8 cellular contexts compared by ENCODE assay signal in the genomic region with DNA sequence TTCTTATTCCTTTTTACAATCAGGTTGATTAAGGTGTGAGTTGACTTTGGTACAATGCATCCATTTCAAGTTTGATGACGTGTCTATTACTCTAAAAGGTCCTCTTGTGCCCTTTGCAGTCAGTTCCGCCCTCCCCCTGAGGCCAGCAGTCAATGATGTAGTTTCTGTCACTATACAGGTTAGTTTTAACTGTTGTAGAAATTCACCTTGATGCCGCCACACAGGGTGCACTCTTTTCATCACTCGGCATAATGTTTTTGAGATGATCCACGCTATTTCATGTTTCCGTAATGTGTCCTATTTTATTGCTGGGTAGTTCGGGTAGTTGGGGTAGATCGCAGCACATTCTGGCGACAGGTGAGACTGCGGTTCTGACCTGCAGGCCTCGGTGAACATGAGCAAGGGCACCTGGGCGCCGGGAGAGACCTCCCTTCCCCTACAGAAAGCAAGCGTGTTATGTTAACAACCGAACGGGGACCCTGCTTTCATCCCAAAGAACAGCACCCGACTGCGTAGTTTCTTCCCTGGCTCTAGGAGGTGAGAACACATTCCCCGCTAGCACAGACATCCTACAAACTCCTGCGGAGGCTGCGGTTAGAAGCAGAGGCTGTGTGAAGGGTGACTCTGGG. TPM values are rescaled to one million over a fixed set of nuclear protein-coding genes. Genes with fewer than 3 reads are reported as not detected.
DNase-seq lines count a peak whose midpoint lies in the region; ATAC-seq, FAIRE-seq and TF ChIP-seq lines count a peak whose summit lies in the region.
"Not testable (repeated sequence)": the region's sequence is repeated elsewhere in the genome, so short reads cannot be mapped to it uniquely, and the experiment has no call there.

No MANE protein-coding gene starts in this region.

- H2BK20ac ChIP-seq in H9 (ENCODE audit: low read depth, low read length, poor library complexity, severe bottlenecking) = not testable (repeated sequence)

- not testable (repeated sequence) for FAIRE-seq in K562 (lab: Jason Lieb, UNC)

- H2BK12ac ChIP-seq in H9 (ENCODE audit: insufficient read length, low read depth, low read length) = not testable (repeated sequence)

- no CpG with 5 or more reads among the region's 21 CpGs for WGBS in H9 (ENCODE audit: extremely low coverage, insufficient read length, low lambda C conversion rate)
- 0% methylated on average over 2 of the region's 21 CpGs for WGBS in K562 (ENCODE audit: insufficient coverage, low coverage, missing lambda C conversion rate)
- 14% methylated on average over 6 of the region's 21 CpGs for WGBS in suprapubic skin

- not testable (repeated sequence) for H3T11ph ChIP-seq in H9 (ENCODE audit: low read length)

- H3K27ac Mint-ChIP-seq in Caco-2 (ENCODE audit: unreplicated experiment) (peak overlapping the region; percentile 98), H9 (peak overlapping the region; percentile 99 to 100 (median 99); a peak in 6 of 7 replicates)
- peak overlapping the region; percentile 93 for H3K27ac Mint-ChIP-seq in T-helper 1 cell treated with Interleukin-12 subunit alpha and Interleukin-12 subunit beta and Interleukin-4 antibody, amounts not matched to agents 30 μg/mL and 1 μg/mL, for 36 hours
- peak overlapping the region; percentile 91 to 98 (median 95) for H3K27ac Mint-ChIP-seq in naive thymus-derived CD8-positive, alpha-beta T cell

- not testable (repeated sequence) for H3K9me1 ChIP-seq in K562 (ENCODE audit: control insufficient read depth, insufficient read depth, low read length)

- not testable (repeated sequence) for H3K23me2 ChIP-seq in H9 (ENCODE audit: insufficient read length, low read depth, low read length, poor library complexity, severe bottlenecking)

- not testable (repeated sequence) for H4K5ac ChIP-seq in H9 (ENCODE audit: insufficient read length, low read depth, low read length)

- not testable (repeated sequence) for H3K27me3 Mint-ChIP-seq in Caco-2 (ENCODE audit: insufficient read depth, unreplicated experiment); naive thymus-derived CD8-positive, alpha-beta T cell
- peaks cover 26% of the 10 kb centered on the region for H3K27me3 Mint-ChIP-seq in H9 (ENCODE audit: low read depth)
- peaks cover 18% of the 10 kb centered on the region for H3K27me3 Mint-ChIP-seq in T-helper 1 cell treated with Interleukin-12 subunit alpha and Interleukin-12 subunit beta and Interleukin-4 antibody, amounts not matched to agents 30 μg/mL and 1 μg/mL, for 36 hours (ENCODE audit: low read depth)

- not testable (repeated sequence) for H3K36me3 Mint-ChIP-seq in Caco-2 (ENCODE audit: insufficient read depth, unreplicated experiment); H9 (ENCODE audit: insufficient read depth in 1 of 3, low read depth in 3 of 3); T-helper 1 cell treated with Interleukin-12 subunit alpha and Interleukin-12 subunit beta and Interleukin-4 antibody, amounts not matched to agents 30 μg/mL and 1 μg/mL, for 36 hours (ENCODE audit: low read depth); naive thymus-derived CD8-positive, alpha-beta T cell

- H3K4me1 ChIP-seq in Caco-2; H9 (ENCODE audit: insufficient read depth, low read length); K562 (replicated peaks in 1 of 2; ENCODE audit: control insufficient read depth in 2 of 2, insufficient read depth in 2 of 2, low read length in 2 of 2); suprapubic skin: not testable (repeated sequence)

- H3K9ac ChIP-seq in H9 (ENCODE audit: extremely low read depth, insufficient read length, low read length); K562 (ENCODE audit: insufficient read depth in 1 of 2, low read depth in 2 of 2, low read length in 2 of 2): not testable (repeated sequence)

- not testable (repeated sequence) for BruUV-seq in Caco-2 (replicated peaks; lab: Mats Ljungman, UMichigan); K562 (replicated peaks; lab: Mats Ljungman, UMichigan)

- H3K4me3 Mint-ChIP-seq in Caco-2 (ENCODE audit: unreplicated experiment) (peak overlapping the region; percentile 74), H9 (peak overlapping the region; percentile 62 to 84)
- peak overlapping the region; percentile 84 for H3K4me3 Mint-ChIP-seq in T-helper 1 cell treated with Interleukin-12 subunit alpha and Interleukin-12 subunit beta and Interleukin-4 antibody, amounts not matched to agents 30 μg/mL and 1 μg/mL, for 36 hours
- peak overlapping the region; percentile 81 to 97 (median 92) for H3K4me3 Mint-ChIP-seq in naive thymus-derived CD8-positive, alpha-beta T cell

- TF ChIP-seq RAD21 in K562 (CRISPR knock-in tag; conservative IDR thresholded peaks at IDR 0.05 in 1 of 2, IDR thresholded peaks at IDR 0.05 in 1 of 2) = not testable (repeated sequence)

- POLR2A ChIA-PET in Caco-2 (lab: Charles Lee) (interaction anchor here (0.5 to 0.9 kb wide), 2 partner anchors 184 to 228 kb away, joined by 3 to 8 read pairs; no protein-coding TSS in a partner anchor), K562 (lab: Yijun Ruan, JAX) (interaction anchor here (0.9 to 1.0 kb wide), 2 partner anchors 184 to 360 kb away, joined by 3 to 7 read pairs; no protein-coding TSS in a partner anchor)
- POLR2A ChIA-PET in naive thymus-derived CD8-positive, alpha-beta T cell (lab: Charles Lee) = not testable (repeated sequence)

- intact Hi-C loops in Caco-2 (cut with micrococcal nuclease; ENCODE audit: unreplicated experiment); K562 (cut with micrococcal nuclease): not testable (repeated sequence)

- not testable (repeated sequence) for H2AFZ ChIP-seq in H9 (ENCODE audit: low read length); K562 (ENCODE audit: low read depth, low read length)

- H3K79me2 ChIP-seq in H9 (ENCODE audit: insufficient read depth, low read length); K562 (ENCODE audit: control insufficient read depth, insufficient read depth, low read length): not testable (repeated sequence)

- H3K4me1 Mint-ChIP-seq in Caco-2 (ENCODE audit: low read depth, unreplicated experiment); H9; T-helper 1 cell treated with Interleukin-12 subunit alpha and Interleukin-12 subunit beta and Interleukin-4 antibody, amounts not matched to agents 30 μg/mL and 1 μg/mL, for 36 hours (ENCODE audit: low read depth); naive thymus-derived CD8-positive, alpha-beta T cell: not testable (repeated sequence)

- not testable (repeated sequence) for H3K27ac ChIP-seq in H9 (ENCODE audit: insufficient read length, low read depth, low read length); suprapubic skin
- H3K27ac ChIP-seq in K562 (ENCODE audit: extremely low read depth, low read depth, low read length) = 0 out of 3 replicates have a peak overlapping the region, but pooled peaks have one; percentile 90

- H3K9me3 ChIP-seq in Caco-2; H9 (ENCODE audit: control insufficient read depth, low read depth, low read length); K562 (replicated peaks; ENCODE audit: control insufficient read depth, insufficient read depth, low read depth, low read length); suprapubic skin: not testable (repeated sequence)

- not testable (repeated sequence) for TF ChIP-seq EP300 in K562 (IDR thresholded peaks at IDR 0.05; ENCODE audit: low read length); suprapubic skin (IDR thresholded peaks at IDR 0.05)

- not testable (repeated sequence) for H3K27me3 ChIP-seq in Caco-2 (replicated peaks; ENCODE audit: control insufficient read depth, insufficient read depth, low read length); H9 (ENCODE audit: insufficient read depth, low read length); K562 (ENCODE audit: control insufficient read depth in 2 of 2, insufficient read depth in 2 of 2, low read length in 2 of 2)
- peaks cover 13% of the 10 kb centered on the region for H3K27me3 ChIP-seq in suprapubic skin

- H3K4ac ChIP-seq in H9 (ENCODE audit: low read depth, low read length) = not testable (repeated sequence)

- not testable (repeated sequence) for H2AK5ac ChIP-seq in H9 (ENCODE audit: insufficient read length, low read length)

- TF ChIP-seq POLR2A in K562 (conservative IDR thresholded peaks at IDR 0.05); suprapubic skin (IDR thresholded peaks at IDR 0.05): not testable (repeated sequence)

- not testable (repeated sequence) for H2BK15ac ChIP-seq in H9 (ENCODE audit: low read depth, low read length)

- in situ Hi-C loops in K562 (cut with MboI) = not testable (repeated sequence)

- H3K18ac ChIP-seq in H9 (ENCODE audit: insufficient read length, low read depth, low read length) = not testable (repeated sequence)

- not testable (repeated sequence) for H4K8ac ChIP-seq in H9 (replicated peaks; ENCODE audit: insufficient read length, low read depth, low read length)

- H3K56ac ChIP-seq in H9 (ENCODE audit: insufficient read length, low read depth, low read length) = not testable (repeated sequence)

- H3K79me1 ChIP-seq in H9 (ENCODE audit: insufficient read depth, low read depth, low read length, poor library complexity, severe bottlenecking) = not testable (repeated sequence)

- H3K36me3 ChIP-seq in Caco-2 (ENCODE audit: control insufficient read depth, insufficient read depth, low read length); K562 (ENCODE audit: control insufficient read depth, insufficient read depth, low read length); suprapubic skin: not testable (repeated sequence)

- not testable (repeated sequence) for TF ChIP-seq CTCF in Caco-2 (IDR thresholded peaks at IDR 0.05; ENCODE audit: insufficient read depth in 1 of 2, low read depth in 1 of 2, low read length in 1 of 2, severe bottlenecking in 1 of 2, unreplicated experiment in 1 of 2); H9 (conservative IDR thresholded peaks at IDR 0.05); K562 (IDR thresholded peaks at IDR 0.05 in 2 of 3, conservative IDR thresholded peaks at IDR 0.05 in 1 of 3; ENCODE audit: insufficient read depth in 2 of 3, low read depth in 1 of 3, low read length in 3 of 3); fibroblast of villous mesenchyme (IDR thresholded peaks at IDR 0.05; ENCODE audit: insufficient read depth, low read depth, low read length); suprapubic skin (IDR thresholded peaks at IDR 0.05)

- ATAC-seq in HG03439 (IDR thresholded peaks at IDR 0.05; ENCODE audit: unreplicated experiment) (peak; percentile 6), K562 (peak; percentile 8)
- peak in 1 of 2 donors; percentile 6 for ATAC-seq in naive thymus-derived CD8-positive, alpha-beta T cell

- DNase-seq in Caco-2; H9; K562 (ENCODE audit: extremely low read depth in 1 of 4, low spot score in 3 of 4); fibroblast of villous mesenchyme (ENCODE audit: low read depth); naive thymus-derived CD8-positive, alpha-beta T cell; suprapubic skin (ENCODE audit: low spot score in 2 of 2): not testable (repeated sequence)

- CTCF ChIA-PET in Caco-2 (lab: Charles Lee); K562 (lab: Yijun Ruan, JAX; ENCODE audit: low intra/inter-chr PET ratio): not testable (repeated sequence)

- H3K23ac ChIP-seq in H9 (ENCODE audit: insufficient read length, low read depth, low read length) = not testable (repeated sequence)

- peak overlapping the region; percentile 51 for H3K4me2 ChIP-seq in H9 (ENCODE audit: insufficient read depth, insufficient read length, low read length)
- not testable (repeated sequence) for H3K4me2 ChIP-seq in K562 (ENCODE audit: insufficient read depth, low read length)

- H3K14ac ChIP-seq in H9 (ENCODE audit: insufficient read depth, low read length) = not testable (repeated sequence)

- H3K4me3 ChIP-seq in Caco-2 (ENCODE audit: low read depth, low read length) (peak overlapping the region; percentile 40; the same call in 1 of the 2 replicates), K562 (peak overlapping the region; percentile 6; the same call in 1 of the 2 replicates), fibroblast of villous mesenchyme (ENCODE audit: low read depth, low read length) (peak overlapping the region; percentile 61), suprapubic skin (peak overlapping the region; percentile 54)

- H4K91ac ChIP-seq in H9 (ENCODE audit: insufficient read length, low read depth, low read length) = not testable (repeated sequence)

- not testable (repeated sequence) for H4K20me1 ChIP-seq in H9 (ENCODE audit: control insufficient read depth, insufficient read depth, insufficient read length); K562 (replicated peaks; ENCODE audit: control insufficient read depth, insufficient read depth, low read length)

- not testable (repeated sequence) for H3K9me3 Mint-ChIP-seq in Caco-2 (ENCODE audit: unreplicated experiment); H9; T-helper 1 cell treated with Interleukin-12 subunit alpha and Interleukin-12 subunit beta and Interleukin-4 antibody, amounts not matched to agents 30 μg/mL and 1 μg/mL, for 36 hours; naive thymus-derived CD8-positive, alpha-beta T cell

- not testable (repeated sequence) for H2BK120ac ChIP-seq in H9 (ENCODE audit: low read depth, low read length, poor library complexity, severe bottlenecking)

- not testable (repeated sequence) for H2BK5ac ChIP-seq in H9 (ENCODE audit: insufficient read length, low read length)

RNA-seq across cellular contexts. Expression of a gene that starts 39.4 kb away (rescaled TPM):
- total RNA-seq in Caco-2 (2022) (5.2 and 6.3 TPM in 2 replicates), H9 (2021) (0.22 and 0.28 TPM in 2 replicates), K562 (2014; rRNA removed) (1.00 and 1.4 TPM in 2 replicates), K562 (2014; rRNA removed; fragmentation: Illumina TruSeq; extraction: Trizol) (2.2 and 2.7 TPM in 2 replicates), K562 (2015; rRNA removed; fragmentation: Illumina TruSeq; extraction: Trizol) (2.5 and 2.8 TPM in 2 replicates), K562 (2021) (0.71 and 1.4 TPM in 2 replicates), fibroblast of villous mesenchyme (2.3 and 2.6 TPM in 2 replicates), suprapubic skin (1 to 10 TPM; 1.6 to 3.5 (median 2.8) TPM)
- 7.3 and 11.8 TPM in 2 replicates for total RNA-seq in K562 (2011; cell fraction: chromatin; rRNA removed; ENCODE audit: low replicate concordance)
- 3.0 and 3.4 TPM in 2 replicates for total RNA-seq in K562 (2011; cell fraction: nucleolus; rRNA removed)
- 5.4 and 5.8 TPM in 2 replicates for total RNA-seq in K562 (2011; cell fraction: nucleoplasm; rRNA removed)
- polyA plus RNA-seq in K562 (2011; rRNA removed) (2.3 and 2.5 TPM in 2 replicates), K562 (2014; fragmentation: Illumina TruSeq; extraction: Trizol) (1.6 and 2.2 TPM in 2 replicates), K562 (2014; fragmentation: Nextera tagmentation; extraction: Ambion mirVana) (under 1 TPM; 0.38 to 0.43 TPM), K562 (2014; rRNA removed) (0.70 and 0.88 TPM in 2 replicates)
- 1.2 and 2.3 TPM in 2 replicates for polyA plus RNA-seq in K562 (2011; cell fraction: cytosol; rRNA removed)
- 4.2 and 6.1 TPM in 2 replicates for polyA plus RNA-seq in K562 (2011; cell fraction: nucleus; rRNA removed)
- polyA plus RNA-seq in K562 (2012) = 2.1 and 2.3 TPM in 2 replicates
- polyA minus RNA-seq in K562 (2011; rRNA and poly(A)+ RNA removed) = 3.2 and 4.3 TPM in 2 replicates
- 1.2 and 1.3 TPM in 2 replicates for polyA minus RNA-seq in K562 (2011; cell fraction: cytosol; rRNA and poly(A)+ RNA removed)
- polyA minus RNA-seq in K562 (2011; cell fraction: nucleus; rRNA and poly(A)+ RNA removed) = 1.9 and 2.3 TPM in 2 replicates
- 1 to 10 TPM; 3.3 to 3.8 TPM for total RNA-seq in naive thymus-derived CD8-positive, alpha-beta T cell
- 1 to 10 TPM in 1 of 3 donors, under 1 TPM in 2; 0.05 to 1.1 (median 0.12) TPM for polyA plus RNA-seq in naive thymus-derived CD8-positive, alpha-beta T cell

Comparison
In these comparisons a context has a peak if more than half of its experiments do, and no peak if none do; other contexts are left out.
1. H3K4me3 ChIP-seq: peak in every context shown above with its lines; median percentile 61 in fibroblast of villous mesenchyme; 54 in suprapubic skin; 40 in Caco-2; 6 in K562.